In genomic region chr6:131372535-131372934, GRCh38 we compare ENCODE assay signal across 15 cellular contexts.
"Had no signal": no experiment of that assay in that cellular context is flagged by ENCODE, and none has a peak within 500 bp of the region (broad histone marks: within the 10 kb centered on the region; RNA-seq: fewer than 3 reads in every experiment).

No MANE protein-coding gene starts in this region.

- H3K27me3 Mint-ChIP-seq: activated naive CD4-positive, alpha-beta T cell treated with anti-CD3 and anti-CD28 coated beads, Interleukin-2, amount 50 U/mL, for 24 hours; activated T-cell treated with anti-CD3 and anti-CD28 coated beads, Interleukin-2, amount 50 U/mL, for 24 hours; memory B cell had no signal

- H3K27me3 ChIP-seq: gastrocnemius medialis, pancreas, thyroid gland, uterus had no signal

- ATAC-seq: activated CD4-positive, CD25-positive, alpha-beta regulatory T cell treated with anti-CD3 and anti-CD28 coated beads, Interleukin-2, amount 50 U/mL, for 24 hours; gastrocnemius medialis; pancreas had no signal

- H3K9me3 ChIP-seq: gastrocnemius medialis, pancreas, thyroid gland, uterus had no signal

- H3K36me3 ChIP-seq: gastrocnemius medialis, left ventricle myocardium inferior, pancreas, thyroid gland, uterus had no signal

- H3K36me3 Mint-ChIP-seq: memory B cell had no signal

- H3K27ac ChIP-seq: gastrocnemius medialis, left ventricle myocardium inferior, pancreas, skin epidermis, thyroid gland, uterus had no signal

- H3K4me3 Mint-ChIP-seq: activated naive CD4-positive, alpha-beta T cell treated with anti-CD3 and anti-CD28 coated beads, Interleukin-2, amount 50 U/mL, for 24 hours; activated T-cell treated with anti-CD3 and anti-CD28 coated beads, Interleukin-2, amount 50 U/mL, for 24 hours; endodermal cell; memory B cell had no signal

- H3K27ac Mint-ChIP-seq: activated T-cell treated with anti-CD3 and anti-CD28 coated beads, Interleukin-2, amount 50 U/mL, for 24 hours; endodermal cell; memory B cell had no signal

- DNase-seq: activated effector memory CD4-positive, alpha-beta T cell treated with Interleukin-2 at 50 U/mL for 16 hours; activated T-cell treated with anti-CD3 and anti-CD28 coated beads, Interleukin-2, amount 50 U/mL, for 24 hours; amniotic stem cell; cerebellar nuclear complex; dermis blood vessel endothelial cell; endodermal cell; gastrocnemius medialis; left ventricle myocardium inferior; pancreas; thyroid gland; uterus had no signal

- H3K9me3 Mint-ChIP-seq: activated naive CD4-positive, alpha-beta T cell treated with anti-CD3 and anti-CD28 coated beads, Interleukin-2, amount 50 U/mL, for 24 hours; activated T-cell treated with anti-CD3 and anti-CD28 coated beads, Interleukin-2, amount 50 U/mL, for 24 hours; memory B cell had no signal

- H3K4me3 ChIP-seq: gastrocnemius medialis, left ventricle myocardium inferior, pancreas, skin epidermis, thyroid gland, uterus had no signal

- H3K4me1 ChIP-seq: gastrocnemius medialis, thyroid gland, uterus had no signal
